Comparison of ENCODE assay signal across 20 cellular contexts in the genomic region with DNA sequence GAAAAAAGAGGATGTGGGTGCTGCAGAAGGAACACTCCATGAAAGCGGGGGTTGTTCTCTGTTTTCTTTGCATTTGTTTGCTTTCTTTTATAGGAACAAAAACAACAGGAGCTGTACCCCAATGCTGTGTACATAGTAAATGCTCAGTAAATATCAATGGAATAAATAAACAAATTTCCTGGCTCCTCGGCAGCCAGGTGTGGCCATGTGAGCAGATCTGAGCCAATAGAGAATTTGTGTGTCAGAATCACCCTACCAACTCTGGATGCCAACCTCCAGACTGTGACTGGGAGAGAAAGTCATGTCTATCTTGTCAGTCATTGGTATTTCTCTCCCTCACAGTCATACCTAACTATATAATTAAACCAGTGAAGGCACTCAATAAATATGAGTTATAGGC. TPM values are rescaled to one million over a fixed set of nuclear protein-coding genes. Genes with fewer than 3 reads are reported as not detected.
DNase-seq lines count a peak whose midpoint lies in the region; ATAC-seq and TF ChIP-seq lines count a peak whose summit lies in the region.
"Had no signal": no experiment of that assay in that cellular context is flagged by ENCODE, and none has a peak within 500 bp of the region (broad histone marks: within the 10 kb centered on the region; RNA-seq: fewer than 3 reads in every experiment).

No MANE protein-coding gene starts in this region.

- intact Hi-C loops in MCF 10A (cut with micrococcal nuclease) (no loop called here), PC-3 (cut with micrococcal nuclease) (no loop called here)

- ATAC-seq in PC-3, result peak; percentile 46
- no peak for ATAC-seq in GM19455 (IDR thresholded peaks at IDR 0.05; ENCODE audit: unreplicated experiment)
- ATAC-seq: GM23338, HCT116 had no signal

- no peak for TF ChIP-seq CTCF in MCF 10A (IDR thresholded peaks at IDR 0.05; ENCODE audit: unreplicated experiment)
- no peak for TF ChIP-seq CTCF in HEK293 (tag by site-specific recombination; IDR thresholded peaks at IDR 0.05)
- no peak for TF ChIP-seq CTCF in PC-3 (conservative IDR thresholded peaks at IDR 0.05; ENCODE audit: low read depth, low read length)
- TF ChIP-seq CTCF in GM13976 (IDR thresholded peaks at IDR 0.05; ENCODE audit: borderline replicate concordance, control extremely low read depth, extremely low read depth, insufficient read depth, missing control alignments), result no peak
- TF ChIP-seq CTCF in mesothelial cell of epicardium (IDR thresholded peaks at IDR 0.05; ENCODE audit: unreplicated experiment), result no peak

- no TSS peak for BruUV-seq in MCF 10A (replicated peaks; lab: Mats Ljungman, UMichigan)
- BruUV-seq in PC-3 (replicated peaks; lab: Mats Ljungman, UMichigan), result no TSS peak

- no peaks in the 10 kb centered on the region for H3K4me1 ChIP-seq in HEK293 (ENCODE audit: control insufficient read depth, insufficient read depth, low read length)
- H3K4me1 ChIP-seq in PC-3 (ENCODE audit: insufficient read depth, low read length), result 0 out of 2 replicates have a peak, but pooled peaks cover 4% of the 10 kb centered on the region
- H3K4me1 ChIP-seq: BLaER1 had no signal

- no peaks in the 10 kb centered on the region for H3K27me3 ChIP-seq in PC-3 (ENCODE audit: low read length)
- H3K27me3 ChIP-seq: BLaER1 had no signal

- no peak overlapping the region for H2AFZ ChIP-seq in PC-3 (ENCODE audit: low read length)
- H2AFZ ChIP-seq: GM23338 had no signal

- H3K27ac Mint-ChIP-seq in MCF 10A (ENCODE audit: low read depth, unreplicated experiment) (no peak overlapping the region), mesothelial cell of epicardium (no peak overlapping the region)
- H3K27ac Mint-ChIP-seq: B cell; CD14-positive monocyte; CD4-positive, alpha-beta T cell; CD8-positive, alpha-beta memory T cell; GM23338; H9; HFFc6 had no signal

- H3K9me3 Mint-ChIP-seq in MCF 10A (ENCODE audit: unreplicated experiment), result no peaks in the 10 kb centered on the region
- no peaks in the 10 kb centered on the region for H3K9me3 Mint-ChIP-seq in mesothelial cell of epicardium
- H3K9me3 Mint-ChIP-seq: CD4-positive, alpha-beta T cell; CD8-positive, alpha-beta memory T cell; HFFc6 had no signal

- peak; percentile 23 to 84 for DNase-seq in T47D (ENCODE audit: low read depth in 1 of 2, low spot score in 1 of 2)
- no peak for DNase-seq in MCF 10A (ENCODE audit: unreplicated experiment)
- no peak for DNase-seq in PC-3
- no peak for DNase-seq in GM13976 (ENCODE audit: low spot score)
- no peak for DNase-seq in mesothelial cell of epicardium (ENCODE audit: low spot score in 2 of 2, unreplicated experiment in 2 of 2)
- DNase-seq: CD4-positive, alpha-beta T cell; CD8-positive, alpha-beta memory T cell; DMS 273 treated with DMSO at 0.1 percent for 48 hours; DND-41; H9; HFFc6 had no signal

- H3K4me2 ChIP-seq in PC-3 (ENCODE audit: low read length), result no peak overlapping the region
- H3K4me2 ChIP-seq: BLaER1, GM23338 had no signal

- no peaks in the 10 kb centered on the region for H3K79me2 ChIP-seq in PC-3 (ENCODE audit: low read length)

- POLR2A ChIA-PET in MCF 10A (lab: Yijun Ruan, JAX), result no interaction called here
- POLR2A ChIA-PET in HEK293 (lab: Yijun Ruan, JAX), result no interaction called here
- POLR2A ChIA-PET in PC-3 (lab: Charles Lee; ENCODE audit: unreplicated experiment), result no interaction called here

- no peaks in the 10 kb centered on the region for H3K4me1 Mint-ChIP-seq in MCF 10A (ENCODE audit: insufficient read depth, unreplicated experiment)
- no peaks in the 10 kb centered on the region for H3K4me1 Mint-ChIP-seq in mesothelial cell of epicardium
- H3K4me1 Mint-ChIP-seq: B cell, GM23338, H9 had no signal

- H3K9me3 ChIP-seq in HEK293 (ENCODE audit: control insufficient read depth, insufficient read depth, low read depth, low read length), result no peaks in the 10 kb centered on the region
- no peaks in the 10 kb centered on the region for H3K9me3 ChIP-seq in PC-3 (ENCODE audit: low read length)

- H3K27ac ChIP-seq in HEK293 (ENCODE audit: extremely low read depth, low read depth, low read length), result no peak overlapping the region
- no peak overlapping the region for H3K27ac ChIP-seq in PC-3 (ENCODE audit: low read length)
- H3K27ac ChIP-seq: BLaER1 had no signal

- no peak overlapping the region for H3K4me3 ChIP-seq in HEK293 (ENCODE audit: low read depth, low read length)
- H3K4me3 ChIP-seq in PC-3 (ENCODE audit: low read length), result no peak overlapping the region
- H3K4me3 ChIP-seq: BLaER1, GM23338 had no signal

- H3K9me2 ChIP-seq in PC-3 (replicated peaks; ENCODE audit: low read length), result no peaks in the 10 kb centered on the region

- H3F3A ChIP-seq in PC-3 (ENCODE audit: low read length, unreplicated experiment), result no peaks in the 10 kb centered on the region

- no peak overlapping the region for H3K4me3 Mint-ChIP-seq in MCF 10A (ENCODE audit: unreplicated experiment)
- no peak overlapping the region for H3K4me3 Mint-ChIP-seq in mesothelial cell of epicardium
- H3K4me3 Mint-ChIP-seq: B cell; CD14-positive monocyte; CD4-positive, alpha-beta T cell; CD8-positive, alpha-beta memory T cell; GM23338; H9; HFFc6 had no signal

- no peaks in the 10 kb centered on the region for H4K20me1 ChIP-seq in PC-3 (ENCODE audit: low read length)
- H4K20me1 ChIP-seq: BLaER1 had no signal

- CTCF ChIA-PET in MCF 10A (lab: Yijun Ruan, JAX), result no interaction called here
- CTCF ChIA-PET in HEK293 (lab: Yijun Ruan, JAX), result no interaction called here
- CTCF ChIA-PET in PC-3 (lab: Charles Lee), result no interaction called here

- no peak overlapping the region for H3K9ac ChIP-seq in PC-3 (ENCODE audit: low read length)
- H3K9ac ChIP-seq: BLaER1 had no signal

- H3K36me3 ChIP-seq in HEK293 (ENCODE audit: control insufficient read depth in 2 of 2, insufficient read depth in 1 of 2, low read length in 2 of 2), result no peaks in the 10 kb centered on the region
- H3K36me3 ChIP-seq in PC-3 (ENCODE audit: low read depth, low read length), result no peaks in the 10 kb centered on the region
- H3K36me3 ChIP-seq: BLaER1 had no signal

- H3K36me3 Mint-ChIP-seq in MCF 10A (ENCODE audit: insufficient read depth, unreplicated experiment) (no peaks in the 10 kb centered on the region), mesothelial cell of epicardium (no peaks in the 10 kb centered on the region)
- H3K36me3 Mint-ChIP-seq: CD14-positive monocyte had no signal

- in situ Hi-C loops in T47D (cut with HindIII; ENCODE audit: low pct_unique_long_range_greater_than_20kb, low sequenced_read_pairs) (no loop called here), GM13976 (cut with MboI; ENCODE audit: low sequenced_read_pairs, unreplicated experiment) (no loop called here)

- H3K27me3 Mint-ChIP-seq in MCF 10A (ENCODE audit: insufficient read depth, unreplicated experiment) (no peaks in the 10 kb centered on the region), mesothelial cell of epicardium (ENCODE audit: low read depth) (peaks cover 10% of the 10 kb centered on the region)
- H3K27me3 Mint-ChIP-seq: B cell; CD4-positive, alpha-beta T cell had no signal

TF ChIP-seq in HEK293, 187 proteins besides CTCF, POLR2A, EP300 and RAD21 (continues in another document):
- TF ChIP-seq, protein P1, sequence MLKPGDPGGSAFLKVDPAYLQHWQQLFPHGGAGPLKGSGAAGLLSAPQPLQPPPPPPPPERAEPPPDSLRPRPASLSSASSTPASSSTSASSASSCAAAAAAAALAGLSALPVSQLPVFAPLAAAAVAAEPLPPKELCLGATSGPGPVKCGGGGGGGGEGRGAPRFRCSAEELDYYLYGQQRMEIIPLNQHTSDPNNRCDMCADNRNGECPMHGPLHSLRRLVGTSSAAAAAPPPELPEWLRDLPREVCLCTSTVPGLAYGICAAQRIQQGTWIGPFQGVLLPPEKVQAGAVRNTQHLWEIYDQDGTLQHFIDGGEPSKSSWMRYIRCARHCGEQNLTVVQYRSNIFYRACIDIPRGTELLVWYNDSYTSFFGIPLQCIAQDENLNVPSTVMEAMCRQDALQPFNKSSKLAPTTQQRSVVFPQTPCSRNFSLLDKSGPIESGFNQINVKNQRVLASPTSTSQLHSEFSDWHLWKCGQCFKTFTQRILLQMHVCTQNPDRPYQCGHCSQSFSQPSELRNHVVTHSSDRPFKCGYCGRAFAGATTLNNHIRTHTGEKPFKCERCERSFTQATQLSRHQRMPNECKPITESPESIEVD (tag by site-specific recombination; IDR thresholded peaks at IDR 0.05), result no peak
- TF ChIP-seq ZNF580 (tag by site-specific recombination; IDR thresholded peaks at IDR 0.05), result no peak
- TF ChIP-seq, protein P2, sequence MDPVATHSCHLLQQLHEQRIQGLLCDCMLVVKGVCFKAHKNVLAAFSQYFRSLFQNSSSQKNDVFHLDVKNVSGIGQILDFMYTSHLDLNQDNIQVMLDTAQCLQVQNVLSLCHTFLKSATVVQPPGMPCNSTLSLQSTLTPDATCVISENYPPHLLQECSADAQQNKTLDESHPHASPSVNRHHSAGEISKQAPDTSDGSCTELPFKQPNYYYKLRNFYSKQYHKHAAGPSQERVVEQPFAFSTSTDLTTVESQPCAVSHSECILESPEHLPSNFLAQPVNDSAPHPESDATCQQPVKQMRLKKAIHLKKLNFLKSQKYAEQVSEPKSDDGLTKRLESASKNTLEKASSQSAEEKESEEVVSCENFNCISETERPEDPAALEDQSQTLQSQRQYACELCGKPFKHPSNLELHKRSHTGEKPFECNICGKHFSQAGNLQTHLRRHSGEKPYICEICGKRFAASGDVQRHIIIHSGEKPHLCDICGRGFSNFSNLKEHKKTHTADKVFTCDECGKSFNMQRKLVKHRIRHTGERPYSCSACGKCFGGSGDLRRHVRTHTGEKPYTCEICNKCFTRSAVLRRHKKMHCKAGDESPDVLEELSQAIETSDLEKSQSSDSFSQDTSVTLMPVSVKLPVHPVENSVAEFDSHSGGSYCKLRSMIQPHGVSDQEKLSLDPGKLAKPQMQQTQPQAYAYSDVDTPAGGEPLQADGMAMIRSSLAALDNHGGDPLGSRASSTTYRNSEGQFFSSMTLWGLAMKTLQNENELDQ (tag by site-specific recombination; IDR thresholded peaks at IDR 0.05; ENCODE audit: low read depth), result no peak

RNA-seq across cellular contexts. Expression of gene CLPP, which starts 10.6 kb away (rescaled TPM):
- total RNA-seq in MCF 10A (2022) (132 and 142 TPM in 2 replicates), PC-3 (2014; rRNA removed) (215 and 259 TPM in 2 replicates), mesothelial cell of epicardium (55.1 to 64.8 TPM (median 58.2 TPM) in 3 replicates)

RNA-seq across cellular contexts. Expression of gene ACER1, which starts 17.3 kb away (rescaled TPM):
- total RNA-seq in MCF 10A (2022) (not detected in 2 replicates), PC-3 (2014; rRNA removed) (not detected in 2 replicates), mesothelial cell of epicardium (0.16 TPM in 1 of 3 replicates, not detected in the others)
- total RNA-seq: A172; B cell; CD8-positive, alpha-beta memory T cell; GM23338; H4; H9; HFFc6 had no signal

RNA-seq across cellular contexts. Expression of gene ALKBH7, which starts 21.9 kb away (rescaled TPM):
- 49.9 and 51.5 TPM in 2 replicates for total RNA-seq in MCF 10A (2022)
- total RNA-seq in PC-3 (2014; rRNA removed), result 68.4 and 81.1 TPM in 2 replicates
- 83.7 to 92.9 TPM (median 87.7 TPM) in 3 replicates for total RNA-seq in mesothelial cell of epicardium

RNA-seq across cellular contexts. Expression of gene PSPN, which starts 25.0 kb away (rescaled TPM):
- 1.1 and 1.9 TPM in 2 replicates for total RNA-seq in MCF 10A (2022)
- total RNA-seq in PC-3 (2014; rRNA removed), result 2.4 and 3.1 TPM in 2 replicates
- total RNA-seq in mesothelial cell of epicardium, result 3.5 to 3.8 TPM (median 3.6 TPM) in 3 replicates

RNA-seq across cellular contexts. Expression of gene GTF2F1, which starts 42.3 kb away (rescaled TPM):
- 65.6 and 84.8 TPM in 2 replicates for total RNA-seq in MCF 10A (2022)
- 89.4 and 114 TPM in 2 replicates for total RNA-seq in PC-3 (2014; rRNA removed)
- total RNA-seq in mesothelial cell of epicardium, result 67.4 to 73.8 TPM (median 68.3 TPM) in 3 replicates

Comparison
In these comparisons a context has a peak if more than half of its experiments do, and no peak if none do; other contexts are left out.
1. DNase-seq: peak in T47D (2 of 2); none in MCF 10A (single experiment), PC-3 (single experiment), GM13976 (single experiment) and mesothelial cell of epicardium (0 of 2).